Comparison of ENCODE assay signal across 19 cellular contexts in the genomic region with DNA sequence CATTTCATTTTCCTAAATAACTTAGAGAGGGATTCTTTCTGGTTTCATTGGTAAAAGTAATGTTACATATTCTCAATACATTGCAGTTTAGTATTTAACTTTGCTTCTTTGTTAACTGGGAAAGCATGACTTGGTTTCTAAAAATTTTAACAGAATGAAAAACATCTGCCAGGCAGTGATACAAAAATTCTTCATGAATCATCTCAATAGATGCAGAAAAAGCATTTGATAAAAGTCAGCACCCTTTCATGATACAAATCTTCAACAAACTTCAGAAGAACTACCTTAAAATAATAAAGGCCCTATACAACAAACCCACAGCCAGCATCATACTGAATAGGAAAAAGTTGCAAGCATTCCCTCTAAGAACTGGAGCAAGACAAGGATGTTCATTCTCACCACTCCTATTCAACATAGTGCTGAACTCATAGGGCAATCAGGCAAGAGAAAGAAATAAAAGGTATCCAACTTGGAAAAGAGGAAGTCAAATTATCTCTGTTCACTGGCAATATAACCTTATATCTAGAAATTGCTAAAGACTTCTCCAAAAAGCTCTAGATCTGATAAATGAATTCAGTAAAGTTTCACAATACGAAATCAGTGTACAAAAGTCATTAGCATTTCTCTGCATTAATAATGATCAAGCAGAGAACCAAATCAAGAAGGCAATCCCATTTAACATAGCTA.
"Had no signal": no experiment of that assay in that cellular context is flagged by ENCODE, and none has a peak within 500 bp of the region (broad histone marks: within the 10 kb centered on the region; RNA-seq: fewer than 3 reads in every experiment).

No MANE protein-coding gene starts in this region.

- H3K4me3 ChIP-seq: colonic mucosa, lung, prostate gland, suprapubic skin, upper lobe of right lung had no signal

- H3K27ac ChIP-seq: colonic mucosa, prostate gland, suprapubic skin, upper lobe of right lung, WERI-Rb-1 had no signal

- H3K36me3 ChIP-seq: colonic mucosa, prostate gland, suprapubic skin, upper lobe of right lung, WERI-Rb-1 had no signal

- DNase-seq: activated CD4-positive, alpha-beta memory T cell treated with anti-CD3 and anti-CD28 coated beads, Interleukin-2, amount 10 ng/mL, durations not matched to agents 7 days and 5 days; activated CD4-positive, alpha-beta T cell treated with anti-CD3 and anti-CD28 coated beads for 36 hours; activated effector memory CD4-positive, alpha-beta T cell treated with anti-CD3 and anti-CD28 coated beads, Interleukin-2, amount 50 U/mL, for 16 hours; activated T-cell treated with anti-CD3 and anti-CD28 coated beads, Interleukin-2, amount 50 U/mL, for 48 hours; central memory CD4-positive, alpha-beta T cell; colonic mucosa; islet precursor cell; midbrain; right cardiac atrium; small intestine; stimulated activated CD4-positive, alpha-beta T cell treated with anti-CD3 and anti-CD28 coated beads, Interleukin-4, amount 100 ng/mL, for 4 hours; stimulated activated CD8-positive, alpha-beta memory T cell treated with anti-CD3 and anti-CD28 coated beads, Interleukin-4, amount 100 ng/mL, for 48 hours; T-helper 1 cell; T1000; upper lobe of right lung; WERI-Rb-1 had no signal

- H3K27me3 ChIP-seq: colonic mucosa, suprapubic skin, upper lobe of right lung had no signal

- ATAC-seq: activated CD4-positive, alpha-beta T cell treated with anti-CD3 and anti-CD28 coated beads for 36 hours; right cardiac atrium; upper lobe of right lung had no signal

- H3K9me3 ChIP-seq: colonic mucosa, prostate gland, suprapubic skin, upper lobe of right lung had no signal

- H3K4me1 ChIP-seq: colonic mucosa, prostate gland, suprapubic skin, upper lobe of right lung had no signal
